ENCODE assay signal across 1 cellular context in the genomic region with DNA sequence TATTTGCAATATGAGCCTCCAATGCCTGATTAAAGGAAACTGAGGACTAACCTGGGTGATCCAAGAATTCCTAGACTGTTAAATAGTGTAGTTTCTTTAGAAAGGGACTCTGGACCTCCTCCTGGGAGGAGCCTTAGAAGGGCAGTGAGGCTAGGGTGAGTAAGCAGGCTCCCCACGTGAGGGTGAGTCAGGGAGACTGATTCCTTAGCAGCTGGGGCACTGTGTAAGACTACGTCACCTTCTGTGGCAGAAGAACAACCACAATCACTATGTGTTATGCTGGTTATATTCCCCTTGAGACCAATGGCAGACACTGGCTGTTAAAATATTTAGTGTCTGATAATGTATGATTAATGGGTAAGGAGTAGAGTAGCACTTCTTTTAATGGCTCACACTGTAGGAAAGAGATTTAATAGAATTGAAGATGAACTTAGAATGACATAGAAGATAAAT.
TF ChIP-seq lines count a peak whose summit lies in the region.

No MANE protein-coding gene starts in this region.

TF ChIP-seq in IMR-90, 13 proteins besides CTCF, POLR2A, EP300 and RAD21 (continued from another document):
- TF ChIP-seq, protein P1, sequence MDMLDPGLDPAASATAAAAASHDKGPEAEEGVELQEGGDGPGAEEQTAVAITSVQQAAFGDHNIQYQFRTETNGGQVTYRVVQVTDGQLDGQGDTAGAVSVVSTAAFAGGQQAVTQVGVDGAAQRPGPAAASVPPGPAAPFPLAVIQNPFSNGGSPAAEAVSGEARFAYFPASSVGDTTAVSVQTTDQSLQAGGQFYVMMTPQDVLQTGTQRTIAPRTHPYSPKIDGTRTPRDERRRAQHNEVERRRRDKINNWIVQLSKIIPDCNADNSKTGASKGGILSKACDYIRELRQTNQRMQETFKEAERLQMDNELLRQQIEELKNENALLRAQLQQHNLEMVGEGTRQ (IDR thresholded peaks at IDR 0.05; ENCODE audit: low read depth, low read length) = peak; percentile 99
- peak; percentile 97 for TF ChIP-seq FOS (IDR thresholded peaks at IDR 0.05; ENCODE audit: low read depth, low read length)
- TF ChIP-seq NFE2L2 (IDR thresholded peaks at IDR 0.05; ENCODE audit: low read depth, low read length) = peak; percentile 64; the same call in 1 of the 2 replicates
- TF ChIP-seq BHLHE40 (IDR thresholded peaks at IDR 0.05; ENCODE audit: low read depth, low read length) = peak; percentile 98
- no peak; the same call in 1 of the 2 replicates for TF ChIP-seq MAZ (IDR thresholded peaks at IDR 0.05; ENCODE audit: borderline replicate concordance, low read depth, low read length)
